In the genomic region with DNA sequence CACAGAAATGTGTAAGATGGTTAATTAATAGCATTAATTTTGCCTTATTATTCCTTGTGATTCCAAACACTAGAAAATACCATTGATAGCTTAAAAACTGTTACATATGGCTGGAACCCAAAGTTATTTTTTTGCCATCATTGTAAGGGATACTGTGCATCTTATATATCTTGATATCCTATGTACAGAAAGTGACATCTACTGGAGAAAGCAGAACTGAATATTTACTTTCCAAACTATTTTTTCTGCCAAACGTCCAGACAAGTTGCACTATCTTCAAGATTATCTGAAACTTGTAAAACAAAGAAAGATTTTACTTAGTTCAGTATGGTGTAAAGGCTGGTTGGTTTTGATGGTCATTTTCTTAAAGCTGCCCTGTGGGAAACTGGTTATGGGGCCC, we compare ENCODE assay signal across 8 cellular contexts. TPM values are rescaled to one million over a fixed set of nuclear protein-coding genes. Genes with fewer than 3 reads are reported as not detected.
A peak's percentile ranks its signal among the peaks of the same experiment; 100 is the strongest.
DNase-seq lines count a peak whose midpoint lies in the region; FAIRE-seq and TF ChIP-seq lines count a peak whose summit lies in the region.

No MANE protein-coding gene starts in this region.

- H3K4me1 ChIP-seq in PC-9 (replicated peaks; ENCODE audit: insufficient read depth) (no peaks in the 10 kb centered on the region), smooth muscle cell (ENCODE audit: low read depth) (peaks cover 9% of the 10 kb centered on the region)

- H4K20me1 ChIP-seq in PC-9 (ENCODE audit: insufficient read depth): no peaks in the 10 kb centered on the region
- H4K20me1 ChIP-seq in smooth muscle cell (ENCODE audit: low read depth): no peaks in the 10 kb centered on the region

- H3K27ac ChIP-seq in PC-9 (no peak overlapping the region), smooth muscle cell (ENCODE audit: low read depth) (peak overlapping the region; percentile 5)

- 0% methylated on average over 1 of the region's 1 CpG for WGBS in smooth muscle cell (ENCODE audit: low lambda C conversion rate)

- H3K36me3 ChIP-seq in PC-9 (ENCODE audit: low read depth): no peaks in the 10 kb centered on the region
- no peaks in the 10 kb centered on the region for H3K36me3 ChIP-seq in smooth muscle cell (ENCODE audit: low read depth)

- H3K9ac ChIP-seq in smooth muscle cell (ENCODE audit: low read depth): no peak overlapping the region

- H3K9me3 ChIP-seq in PC-9 (ENCODE audit: insufficient read depth, low read depth): no peaks in the 10 kb centered on the region
- no peaks in the 10 kb centered on the region for H3K9me3 ChIP-seq in smooth muscle cell (replicated peaks; ENCODE audit: low read depth)

- no peaks in the 10 kb centered on the region for H3K27me3 ChIP-seq in PC-9 (ENCODE audit: insufficient read depth, low read depth)
- H3K27me3 ChIP-seq in smooth muscle cell (ENCODE audit: low read depth): no peaks in the 10 kb centered on the region

- intact Hi-C loops in PC-9 (cut with micrococcal nuclease; ENCODE audit: unreplicated experiment): loop anchor here (1.0 to 10.0 kb wide), 6 partner anchors 250 to 1846 kb away; no protein-coding TSS in a partner anchor

- no peak overlapping the region for H3K4me3 ChIP-seq in PC-9
- no peak overlapping the region for H3K4me3 ChIP-seq in fibroblast of mammary gland (ENCODE audit: control insufficient read depth, low read depth, low read length)
- no peak overlapping the region for H3K4me3 ChIP-seq in smooth muscle cell

- H2AFZ ChIP-seq in PC-9: no peak overlapping the region
- peak overlapping the region; percentile 59 for H2AFZ ChIP-seq in smooth muscle cell (ENCODE audit: low read depth)

- FAIRE-seq in GM12891 (lab: Jason Lieb, UNC): no peak

- CTCF ChIA-PET in PC-9 (lab: Charles Lee): interaction anchor here (0.6 kb wide), 2 partner anchors 245 to 1126 kb away, joined by 5 to 7 read pairs; no protein-coding TSS in a partner anchor

- DNase-seq in NCI-H1417 (lab: John Stamatoyannopoulos, UW): peak; percentile 2 to 34 (median 2)
- DNase-seq in NCI-H1417 treated with DMSO at 0.1 percent for 48 hours (lab: John Stamatoyannopoulos, UW): no peak
- DNase-seq in PC-9: no peak
- DNase-seq in fibroblast of mammary gland (ENCODE audit: low read depth): peak; percentile 59
- DNase-seq in smooth muscle cell (lab: John Stamatoyannopoulos, UW; ENCODE audit: unreplicated experiment): no peak
- no peak for DNase-seq in GM12891 (ENCODE audit: insufficient read length, low spot score)
- no peak for DNase-seq in NCI-H510A treated with DMSO at 0.1 percent for 48 hours (lab: John Stamatoyannopoulos, UW)
- no peak for DNase-seq in kidney tubule cell (ENCODE audit: low spot score)

- BruUV-seq in PC-9 (replicated peaks; lab: Mats Ljungman, UMichigan): no TSS peak

- TF ChIP-seq POLR2A in GM12891 (IDR thresholded peaks at IDR 0.05; ENCODE audit: low read depth, low read length): no peak

- H3K79me2 ChIP-seq in PC-9 (ENCODE audit: low read depth): no peaks in the 10 kb centered on the region
- H3K79me2 ChIP-seq in smooth muscle cell (ENCODE audit: low read depth): no peaks in the 10 kb centered on the region

- H3K9me2 ChIP-seq in PC-9 (ENCODE audit: insufficient read depth): no peaks in the 10 kb centered on the region

- TF ChIP-seq CTCF in PC-9 (conservative IDR thresholded peaks at IDR 0.05): peak; percentile 54
- TF ChIP-seq CTCF in fibroblast of mammary gland (conservative IDR thresholded peaks at IDR 0.05; ENCODE audit: control insufficient read depth, insufficient read depth, low read depth, low read length): peak; percentile 54
- TF ChIP-seq CTCF in smooth muscle cell (IDR thresholded peaks at IDR 0.05; ENCODE audit: borderline replicate concordance, insufficient read depth, poor library complexity, severe bottlenecking): peak; percentile 33

- POLR2A ChIA-PET in PC-9 (lab: Charles Lee; ENCODE audit: unreplicated experiment): no interaction called here

- H3K4me2 ChIP-seq in PC-9 (peak overlapping the region; percentile 3; the same call in 1 of the 2 replicates), smooth muscle cell (no peak overlapping the region)

- H3F3A ChIP-seq in PC-9 (ENCODE audit: insufficient read depth, low read depth): no peaks in the 10 kb centered on the region
- H3F3A ChIP-seq in smooth muscle cell (ENCODE audit: low read depth): no peaks in the 10 kb centered on the region

TF ChIP-seq in GM12891, 5 proteins besides CTCF, POLR2A, EP300 and RAD21:
- TF ChIP-seq POU2F2 (IDR thresholded peaks at IDR 0.05; ENCODE audit: low read depth, low read length): no peak
- TF ChIP-seq PAX5 (IDR thresholded peaks at IDR 0.05; ENCODE audit: insufficient read depth, low read length, severe bottlenecking): no peak
- no peak for TF ChIP-seq POLR2AphosphoS5 (IDR thresholded peaks at IDR 0.05; ENCODE audit: low read depth, low read length)

RNA-seq across cellular contexts. Expression of gene MEIS2, which starts 33.3 kb away (rescaled TPM):
- total RNA-seq in PC-9 (2021): 25.0 and 29.1 TPM in 2 replicates
- total RNA-seq in smooth muscle cell: 18.8 and 33.4 TPM in 2 replicates
- polyA plus RNA-seq in smooth muscle cell: 13.0 and 16.7 TPM in 2 replicates
- 1.7 TPM for polyA plus RNA-seq in GM12891 (2012; ENCODE audit: low read depth, missing spikeins)

Comparison
In these comparisons a context has a peak if more than half of its experiments do, and no peak if none do; other contexts are left out.
1. DNase-seq: peak in NCI-H1417 (3 of 3) and fibroblast of mammary gland (single experiment); none in NCI-H1417 treated with DMSO at 0.1 percent for 48 hours (single experiment), PC-9 (0 of 2), smooth muscle cell (single experiment), GM12891 (single experiment), NCI-H510A treated with DMSO at 0.1 percent for 48 hours (single experiment) and kidney tubule cell (single experiment).
2. Peak in every context shown above with its lines, with median percentiles within 50 percentile points of each other: CTCF ChIP-seq.